26 cellular contexts compared by ENCODE assay signal in genomic region chr2:48173141-48173540, GRCh38.
DNase-seq lines count a peak whose midpoint lies in the region; ATAC-seq, FAIRE-seq and TF ChIP-seq lines count a peak whose summit lies in the region.
"Had no signal": no experiment of that assay in that cellular context is flagged by ENCODE, and none has a peak within 500 bp of the region (broad histone marks: within the 10 kb centered on the region; RNA-seq: fewer than 3 reads in every experiment).

No MANE protein-coding gene starts in this region.

- ATAC-seq in GM21529 (IDR thresholded peaks at IDR 0.05; ENCODE audit: unreplicated experiment) (no peak), HG03439 (IDR thresholded peaks at IDR 0.05; ENCODE audit: unreplicated experiment) (no peak)
- ATAC-seq: CD8-positive, alpha-beta T cell; HCT116; K562 had no signal

- TF ChIP-seq CTCF in bronchial epithelial cell (IDR thresholded peaks at IDR 0.05; ENCODE audit: insufficient read depth, low read length, severe bottlenecking) (no peak), right atrium auricular region (IDR thresholded peaks at IDR 0.05) (no peak)

- FAIRE-seq in bronchial epithelial cell (lab: Jason Lieb, UNC) = no peak
- FAIRE-seq: GM12892, HTR-8/SVneo, K562 had no signal

- H3K4me1 ChIP-seq in right atrium auricular region = no peaks in the 10 kb centered on the region
- H3K4me1 ChIP-seq: Caco-2 had no signal

- no peaks in the 10 kb centered on the region for H3K9me3 ChIP-seq in right atrium auricular region

- DNase-seq in M059J (ENCODE audit: low read depth) = peak; percentile 78
- peak; percentile 85 for DNase-seq in bronchial epithelial cell (ENCODE audit: low read depth)
- DNase-seq in foreskin melanocyte = peak; percentile 34
- no peak for DNase-seq in right atrium auricular region (ENCODE audit: low spot score)
- DNase-seq in NCI-H1092 (lab: John Stamatoyannopoulos, UW) = no peak
- DNase-seq: Caco-2; CD8-positive, alpha-beta T cell; Kasumi-1; MV-4-11; NCI-H1105 treated with DMSO at 0.1 percent for 48 hours; NCI-H146; NCI-H2029; NCI-H446; NCI-H526; NCI-H82; NK-92 treated with Interleukin-12 subunit alpha and Interleukin-12 subunit beta, amount 100 ng/mL, for 24 hours; PC-9; RPMI8226; SHP77 treated with DMSO at 0.1 percent for 48 hours had no signal

- H3K27ac ChIP-seq in right atrium auricular region = no peak overlapping the region
- H3K27ac ChIP-seq: C4-2B, PC-9 had no signal

- H3K4me3 ChIP-seq in bronchial epithelial cell (ENCODE audit: low read depth, low read length) (no peak overlapping the region), right atrium auricular region (no peak overlapping the region)
- H3K4me3 ChIP-seq: K562, PC-9 had no signal

- no peaks in the 10 kb centered on the region for H3K36me3 ChIP-seq in bronchial epithelial cell (ENCODE audit: control insufficient read depth, insufficient read depth, low read length)
- H3K36me3 ChIP-seq in right atrium auricular region = no peaks in the 10 kb centered on the region

- no peaks in the 10 kb centered on the region for H3K27me3 ChIP-seq in bronchial epithelial cell (ENCODE audit: control insufficient read depth, insufficient read depth, low read length)
- H3K27me3 ChIP-seq in right atrium auricular region = no peaks in the 10 kb centered on the region

Comparison
In these comparisons a context has a peak if more than half of its experiments do, and no peak if none do; other contexts are left out.
1. DNase-seq: peak in M059J (single experiment), bronchial epithelial cell (single experiment) and foreskin melanocyte (single experiment); none in right atrium auricular region (single experiment) and NCI-H1092 (single experiment).